In genomic region chr17:40035162-40035559, GRCh38 we compare ENCODE assay signal across 9 cellular contexts. TPM values are rescaled to one million over a fixed set of nuclear protein-coding genes. Genes with fewer than 3 reads are reported as not detected.
DNase-seq lines count a peak whose midpoint lies in the region; ATAC-seq, FAIRE-seq and TF ChIP-seq lines count a peak whose summit lies in the region.
"Had no signal": no experiment of that assay in that cellular context is flagged by ENCODE, and none has a peak within 500 bp of the region (broad histone marks: within the 10 kb centered on the region; RNA-seq: fewer than 3 reads in every experiment).

No MANE protein-coding gene starts in this region.

- H3K4me3 ChIP-seq in kidney (ENCODE audit: low read length in 2 of 2): no peak overlapping the region

- no peak overlapping the region for H3K9ac ChIP-seq in kidney (ENCODE audit: low read length in 2 of 2)

- H3K27ac Mint-ChIP-seq in activated T-cell treated with anti-CD3 and anti-CD28 coated beads, Interleukin-2, amount 50 U/mL, for 72 hours: no peak overlapping the region

- FAIRE-seq in kidney (lab: Jason Lieb, UNC): no peak

- no peak overlapping the region for H3K4me3 Mint-ChIP-seq in activated T-cell treated with anti-CD3 and anti-CD28 coated beads, Interleukin-2, amount 50 U/mL, for 72 hours

- intact Hi-C loops in kidney (cut with DNase I): no loop called here

- H3K27ac ChIP-seq in VCaP (no peak overlapping the region), kidney (ENCODE audit: low read depth in 2 of 2, low read length in 2 of 2) (no peak overlapping the region)

- ATAC-seq in activated T-cell treated with anti-CD3 and anti-CD28 coated beads, Interleukin-2, amount 50 U/mL, for 72 hours (replicated peaks in 1 of 2): no peak
- ATAC-seq in GM21528 (IDR thresholded peaks at IDR 0.05; ENCODE audit: low FRiP score, unreplicated experiment): no peak

- TF ChIP-seq CTCF in VCaP (conservative IDR thresholded peaks at IDR 0.05): peak; percentile 57
- peak; percentile 4 for TF ChIP-seq CTCF in kidney (IDR thresholded peaks at IDR 0.05; ENCODE audit: borderline replicate concordance, extremely low read depth, insufficient read depth)

- DNase-seq in Ammon's horn (ENCODE audit: low spot score) (peak; percentile 64), HCEC 1CT (peak; percentile 27), kidney (no peak), foreskin melanocyte (no peak), SIG-M5 (lab: John Stamatoyannopoulos, UW) (no peak)
- no peak for DNase-seq in activated T-cell treated with anti-CD3 and anti-CD28 coated beads, Interleukin-2, amount 50 U/mL, for 72 hours
- DNase-seq: T-helper 9 cell had no signal

- no peaks in the 10 kb centered on the region for H3K9me3 ChIP-seq in kidney (ENCODE audit: control insufficient read depth in 1 of 2, low read length in 2 of 2)

- no peaks in the 10 kb centered on the region for H3K9me3 Mint-ChIP-seq in activated T-cell treated with anti-CD3 and anti-CD28 coated beads, Interleukin-2, amount 50 U/mL, for 72 hours

- H3K4me1 Mint-ChIP-seq in activated T-cell treated with anti-CD3 and anti-CD28 coated beads, Interleukin-2, amount 50 U/mL, for 72 hours (ENCODE audit: low read depth): no peaks in the 10 kb centered on the region

- peaks cover 4% of the 10 kb centered on the region in 2 donors for H3K36me3 Mint-ChIP-seq in activated T-cell treated with anti-CD3 and anti-CD28 coated beads, Interleukin-2, amount 50 U/mL, for 72 hours (ENCODE audit: insufficient read depth in 2 of 2)

- no peaks in the 10 kb centered on the region for H3K27me3 Mint-ChIP-seq in activated T-cell treated with anti-CD3 and anti-CD28 coated beads, Interleukin-2, amount 50 U/mL, for 72 hours (ENCODE audit: low read depth)

- peaks cover 0 to 14% of the 10 kb centered on the region in 2 donors for H3K4me1 ChIP-seq in kidney (ENCODE audit: control insufficient read depth in 1 of 2, insufficient read depth in 1 of 2, low read depth in 1 of 2, low read length in 2 of 2)

- peaks cover 25 to 26% of the 10 kb centered on the region in 2 donors for H3K36me3 ChIP-seq in kidney (ENCODE audit: control insufficient read depth in 1 of 2, insufficient read depth in 2 of 2, low read length in 2 of 2)

RNA-seq across cellular contexts. Expression of gene MED24, which starts 19.0 kb away (rescaled TPM):
- total RNA-seq in kidney: 66.3 TPM
- polyA plus RNA-seq in kidney (ENCODE audit: insufficient read depth, low read depth, low replicate concordance): 53.7 TPM
- total RNA-seq in activated T-cell treated with anti-CD3 and anti-CD28 coated beads, Interleukin-2, amount 50 U/mL, for 72 hours: 10 to 100 TPM; 82.6 to 97.0 TPM

RNA-seq across cellular contexts. Expression of gene CSF3, which starts 19.9 kb away (rescaled TPM):
- total RNA-seq in kidney: not detected
- not detected for polyA plus RNA-seq in kidney (ENCODE audit: insufficient read depth, low read depth, low replicate concordance)
- not detected for total RNA-seq in activated T-cell treated with anti-CD3 and anti-CD28 coated beads, Interleukin-2, amount 50 U/mL, for 72 hours

RNA-seq across cellular contexts. Expression of gene THRA, which starts 27.6 kb away (rescaled TPM):
- 63.9 TPM for total RNA-seq in kidney
- 40.8 TPM for polyA plus RNA-seq in kidney (ENCODE audit: insufficient read depth, low read depth, low replicate concordance)
- total RNA-seq in activated T-cell treated with anti-CD3 and anti-CD28 coated beads, Interleukin-2, amount 50 U/mL, for 72 hours: 10 to 100 TPM; 12.2 to 14.7 TPM

RNA-seq across cellular contexts. Expression of gene PSMD3, which starts 54.6 kb away (rescaled TPM):
- total RNA-seq in kidney: 66.4 TPM
- 63.6 TPM for polyA plus RNA-seq in kidney (ENCODE audit: insufficient read depth, low read depth, low replicate concordance)
- total RNA-seq in activated T-cell treated with anti-CD3 and anti-CD28 coated beads, Interleukin-2, amount 50 U/mL, for 72 hours: 100 to 1,000 TPM in 1 of 2 donors, 10 to 100 TPM in 1; 95.5 to 103 TPM

Comparison
In these comparisons a context has a peak if more than half of its experiments do, and no peak if none do; other contexts are left out.
1. DNase-seq: peak in Ammon's horn (single experiment) and HCEC 1CT (single experiment); none in kidney (single experiment), activated T-cell treated with anti-CD3 and anti-CD28 coated beads, Interleukin-2, amount 50 U/mL, for 72 hours (0 of 2), foreskin melanocyte (single experiment) and SIG-M5 (single experiment).